1 cellular context compared by ENCODE assay signal in the genomic region with DNA sequence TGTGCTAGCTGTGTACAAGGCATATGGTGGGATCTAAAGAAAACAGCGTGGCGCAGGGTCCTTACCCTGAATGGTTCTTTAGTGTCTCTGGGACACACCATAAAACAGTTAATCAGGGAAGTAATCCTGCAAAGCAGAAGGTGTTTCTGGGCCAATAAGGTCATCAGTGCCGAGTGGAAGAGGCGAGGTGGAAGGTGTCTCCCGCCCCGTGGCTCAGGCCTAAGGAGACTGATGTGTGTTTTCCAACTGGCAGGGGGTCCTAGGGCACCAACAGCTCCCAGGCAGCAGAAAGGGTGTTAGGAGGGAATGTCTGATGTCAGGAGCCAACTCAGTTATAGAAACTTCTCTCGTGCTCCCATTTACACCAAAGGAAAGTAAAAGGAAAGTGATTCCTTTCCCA.
TF ChIP-seq lines count a peak whose summit lies in the region.

No MANE protein-coding gene starts in this region.

TF ChIP-seq in liver, 16 proteins besides CTCF, POLR2A, EP300 and RAD21 (continued from another document):
- TF ChIP-seq ZBTB33 (IDR thresholded peaks at IDR 0.05): no peak
TF ChIP-seq in liver: peak in this region for 0.
